ENCODE assay signal across 12 cellular contexts in genomic region chr13:87536499-87536898, GRCh38.
DNase-seq lines count a peak whose midpoint lies in the region; ATAC-seq, FAIRE-seq and TF ChIP-seq lines count a peak whose summit lies in the region.
"Had no signal": no experiment of that assay in that cellular context is flagged by ENCODE, and none has a peak within 500 bp of the region (broad histone marks: within the 10 kb centered on the region; RNA-seq: fewer than 3 reads in every experiment).

No MANE protein-coding gene starts in this region.

- no peak for TF ChIP-seq EP300 in suprapubic skin (IDR thresholded peaks at IDR 0.05)

- WGBS in small intestine, 3 donors = 77 to 78% (median 78%) methylated on average over 2 of the region's 2 CpGs
- WGBS in suprapubic skin = 62% methylated on average over 2 of the region's 2 CpGs

- no peaks in the 10 kb centered on the region for H3K9me3 ChIP-seq in small intestine (ENCODE audit: control insufficient read depth, low read depth)
- H3K9me3 ChIP-seq in suprapubic skin = no peaks in the 10 kb centered on the region

- H3K4me1 ChIP-seq in small intestine (ENCODE audit: control insufficient read depth in 2 of 2, insufficient read depth in 1 of 2, low read depth in 1 of 2, low read length in 1 of 2) = no peaks in the 10 kb centered on the region
- no peaks in the 10 kb centered on the region for H3K4me1 ChIP-seq in suprapubic skin

- H3K36me3 ChIP-seq in small intestine (ENCODE audit: control insufficient read depth in 2 of 2, insufficient read depth in 2 of 2, low read length in 2 of 2) = no peaks in the 10 kb centered on the region
- no peaks in the 10 kb centered on the region for H3K36me3 ChIP-seq in suprapubic skin

- no peaks in the 10 kb centered on the region for H3K27me3 ChIP-seq in dorsolateral prefrontal cortex
- H3K27me3 ChIP-seq in small intestine (ENCODE audit: control insufficient read depth in 2 of 2, insufficient read depth in 2 of 2, low read length in 2 of 2) = no peaks in the 10 kb centered on the region
- H3K27me3 ChIP-seq in suprapubic skin = no peaks in the 10 kb centered on the region

- no peak overlapping the region for H3K4me3 ChIP-seq in choroid plexus epithelial cell (ENCODE audit: low read depth, low read length)
- H3K4me3 ChIP-seq in dorsolateral prefrontal cortex = no peak overlapping the region
- no peak overlapping the region for H3K4me3 ChIP-seq in small intestine (ENCODE audit: low read depth in 1 of 2, low read length in 2 of 2)
- no peak overlapping the region for H3K4me3 ChIP-seq in suprapubic skin
- H3K4me3 ChIP-seq: lung, skin epidermis had no signal

- TF ChIP-seq CTCF in choroid plexus epithelial cell (conservative IDR thresholded peaks at IDR 0.05; ENCODE audit: low read depth, low read length) = no peak
- no peak for TF ChIP-seq CTCF in dorsolateral prefrontal cortex (IDR thresholded peaks at IDR 0.05 in 54 of 56, conservative IDR thresholded peaks at IDR 0.05 in 2 of 56; ENCODE audit: low read depth in 1 of 56, partially characterized antibody in 56 of 56)
- no peak for TF ChIP-seq CTCF in suprapubic skin (IDR thresholded peaks at IDR 0.05)

- intact Hi-C loops in dorsolateral prefrontal cortex (cut with DNase I) = no loop called here

- no peak for FAIRE-seq in small intestine (lab: Jason Lieb, UNC)

- ATAC-seq in GM18867 (IDR thresholded peaks at IDR 0.05; ENCODE audit: unreplicated experiment) (peak; percentile 40), HG02678 (IDR thresholded peaks at IDR 0.05; ENCODE audit: unreplicated experiment) (peak; percentile 32), HG03460 (IDR thresholded peaks at IDR 0.05; ENCODE audit: unreplicated experiment) (peak; percentile 67)

- no peak for TF ChIP-seq POLR2A in suprapubic skin (IDR thresholded peaks at IDR 0.05)

- DNase-seq in choroid plexus epithelial cell (ENCODE audit: low read depth) = peak; percentile 0
- DNase-seq in dorsolateral prefrontal cortex = no peak
- DNase-seq in small intestine = no peak
- DNase-seq in suprapubic skin (ENCODE audit: low spot score in 2 of 2) = no peak
- DNase-seq in NCI-H748 treated with DMSO at 0.1 percent for 48 hours (lab: John Stamatoyannopoulos, UW) = no peak
- DNase-seq: activated naive CD4-positive, alpha-beta T cell treated with anti-CD3 and anti-CD28 coated beads, Interleukin-2, amount 10 ng/mL, durations not matched to agents 7 days and 5 days; hypothalamus had no signal

- peak overlapping the region in 1 of 59 donors; percentile 13 for H3K27ac ChIP-seq in dorsolateral prefrontal cortex
- H3K27ac ChIP-seq in small intestine (ENCODE audit: low read depth in 1 of 2, low read length in 1 of 2) = no peak overlapping the region
- H3K27ac ChIP-seq in suprapubic skin = no peak overlapping the region
- H3K27ac ChIP-seq: skin epidermis had no signal
